11 cellular contexts compared by ENCODE assay signal in the genomic region with DNA sequence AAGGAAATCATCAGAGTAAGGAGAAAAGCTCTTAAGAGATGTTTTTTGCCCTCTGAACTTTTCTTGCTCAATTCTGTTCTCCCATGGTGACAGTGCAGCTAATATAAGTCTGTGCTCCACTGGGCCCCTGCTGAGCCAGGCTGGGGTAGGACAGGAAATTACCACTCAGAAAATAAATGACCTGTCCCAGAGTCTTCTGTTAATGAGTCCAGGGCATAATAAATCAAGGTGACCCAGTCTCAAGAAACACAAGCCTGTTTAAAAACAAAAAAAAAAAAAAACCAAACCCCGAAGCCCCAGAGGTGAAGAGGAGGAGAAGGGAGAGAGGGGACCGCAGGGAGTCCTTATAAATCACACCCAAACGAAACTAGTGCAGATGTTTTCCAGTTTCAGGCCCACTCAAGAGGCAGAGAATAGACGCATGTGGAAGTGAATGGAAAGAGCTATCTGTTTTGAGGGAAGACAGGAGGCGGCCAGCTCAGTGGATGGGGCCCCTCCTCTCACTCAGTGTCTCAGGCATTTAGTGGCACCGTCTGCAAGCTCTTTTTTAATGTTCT. TPM values are rescaled to one million over a fixed set of nuclear protein-coding genes. Genes with fewer than 3 reads are reported as not detected.
DNase-seq lines count a peak whose midpoint lies in the region; ATAC-seq and TF ChIP-seq lines count a peak whose summit lies in the region.
"Had no signal": no experiment of that assay in that cellular context is flagged by ENCODE, and none has a peak within 500 bp of the region (broad histone marks: within the 10 kb centered on the region; RNA-seq: fewer than 3 reads in every experiment).

No MANE protein-coding gene starts in this region.

- ATAC-seq in HG03354 (IDR thresholded peaks at IDR 0.05; ENCODE audit: poor library complexity, severe bottlenecking, unreplicated experiment): no peak
- ATAC-seq in GM21786 (IDR thresholded peaks at IDR 0.05; ENCODE audit: unreplicated experiment): no peak
- ATAC-seq: naive thymus-derived CD4-positive, alpha-beta T cell had no signal

- H3K4me3 ChIP-seq in esophagus (ENCODE audit: low read depth in 1 of 2, low read length in 2 of 2): no peak overlapping the region
- H3K4me3 ChIP-seq in ovary: no peak overlapping the region

- TF ChIP-seq CTCF in ovary (IDR thresholded peaks at IDR 0.05): no peak

- intact Hi-C loops in ovary (cut with DNase I): loop anchor here in 1 of 4 donors (5.0 kb wide), 1 partner anchor 61 kb away; the partner anchor contains the start of gene BOC

- 67 to 72% methylated on average over 6 of the region's 6 CpGs for WGBS in esophagus, 2 donors
- WGBS in ovary, 3 donors: 26 to 66% (median 50%) methylated on average over 6 of the region's 6 CpGs

- H3K4me1 ChIP-seq in esophagus (ENCODE audit: control insufficient read depth in 2 of 2, insufficient read depth in 2 of 2, low read length in 1 of 2) (peaks cover 2 to 3% of the 10 kb centered on the region in 2 donors), ovary (ENCODE audit: insufficient read depth) (peaks cover 6% of the 10 kb centered on the region)

- H3K27me3 ChIP-seq in esophagus (ENCODE audit: control insufficient read depth in 1 of 2, insufficient read depth in 2 of 2, low read length in 2 of 2) (no peaks in the 10 kb centered on the region), ovary (no peaks in the 10 kb centered on the region)

- DNase-seq in AG20443 (ENCODE audit: low spot score): peak; percentile 25
- DNase-seq in NCI-H2107 (lab: John Stamatoyannopoulos, UW): peak; percentile 17
- peak in 3 of 5 donors; percentile 40 to 59 (median 47) for DNase-seq in ovary
- DNase-seq in erythroblast (lab: John Stamatoyannopoulos, UW): no peak
- no peak for DNase-seq in NCI-H446 (lab: John Stamatoyannopoulos, UW)
- DNase-seq: naive thymus-derived CD4-positive, alpha-beta T cell; OCI-M1 had no signal

- TF ChIP-seq EP300 in ovary (IDR thresholded peaks at IDR 0.05): no peak

- no peaks in the 10 kb centered on the region for H3K36me3 ChIP-seq in esophagus (ENCODE audit: control insufficient read depth in 2 of 2, insufficient read depth in 2 of 2, low read length in 1 of 2)
- H3K36me3 ChIP-seq in ovary: no peaks in the 10 kb centered on the region

- no peak for TF ChIP-seq POLR2A in ovary (IDR thresholded peaks at IDR 0.05)
- TF ChIP-seq POLR2A in erythroblast (IDR thresholded peaks at IDR 0.05; ENCODE audit: low read length): no peak

- peak overlapping the region; percentile 60 to 76 for H3K27ac ChIP-seq in esophagus (ENCODE audit: low read depth in 2 of 2, low read length in 1 of 2)
- H3K27ac ChIP-seq in ovary: peak overlapping the region in 1 of 2 donors; percentile 55
- H3K27ac ChIP-seq: HL-60 had no signal

- H3K9me3 ChIP-seq in esophagus (ENCODE audit: control insufficient read depth in 2 of 2, insufficient read depth in 1 of 2, low read depth in 1 of 2, low read length in 1 of 2) (no peaks in the 10 kb centered on the region), ovary (no peaks in the 10 kb centered on the region)

RNA-seq across cellular contexts. Expression of gene BOC, which starts 59.8 kb away (rescaled TPM):
- polyA plus RNA-seq in esophagus: 10 to 100 TPM; 26.6 to 29.6 TPM
- total RNA-seq in ovary: 10 to 100 TPM; 33.2 to 98.5 (median 59.5) TPM
- 10 to 100 TPM; 28.6 to 34.2 TPM for polyA plus RNA-seq in ovary
- polyA plus RNA-seq: naive thymus-derived CD4-positive, alpha-beta T cell had no signal

Comparison
In these comparisons a context has a peak if more than half of its experiments do, and no peak if none do; other contexts are left out.
1. DNase-seq: peak in AG20443 (single experiment), NCI-H2107 (single experiment) and ovary (3 of 5); none in erythroblast (0 of 2) and NCI-H446 (0 of 2).